Comparison of ENCODE assay signal across 13 cellular contexts in genomic region chr20:41152108-41152757, GRCh38. TPM values are rescaled to one million over a fixed set of nuclear protein-coding genes. Genes with fewer than 3 reads are reported as not detected.
DNase-seq lines count a peak whose midpoint lies in the region; ATAC-seq and TF ChIP-seq lines count a peak whose summit lies in the region.
"Had no signal": no experiment of that assay in that cellular context is flagged by ENCODE, and none has a peak within 500 bp of the region (broad histone marks: within the 10 kb centered on the region; RNA-seq: fewer than 3 reads in every experiment).

No MANE protein-coding gene starts in this region.

- TF ChIP-seq POLR2A in spleen (IDR thresholded peaks at IDR 0.05): no peak
- no peak for TF ChIP-seq POLR2A in tibial nerve (IDR thresholded peaks at IDR 0.05)

- H3K36me3 ChIP-seq in right atrium auricular region (no peaks in the 10 kb centered on the region), spleen (no peaks in the 10 kb centered on the region), tibial nerve (no peaks in the 10 kb centered on the region)

- no peaks in the 10 kb centered on the region for H3K27me3 ChIP-seq in right atrium auricular region
- H3K27me3 ChIP-seq in spleen (replicated peaks in 1 of 7): no peaks in the 10 kb centered on the region
- H3K27me3 ChIP-seq in tibial nerve: no peaks in the 10 kb centered on the region
- no peaks in the 10 kb centered on the region for H3K27me3 ChIP-seq in foreskin keratinocyte
- H3K27me3 ChIP-seq: hepatocyte had no signal

- H3K9me3 ChIP-seq in right atrium auricular region (no peaks in the 10 kb centered on the region), spleen (no peaks in the 10 kb centered on the region), tibial nerve (no peaks in the 10 kb centered on the region)
- H3K9me3 ChIP-seq: mucosa of descending colon had no signal

- CTCF ChIA-PET in activated CD8-positive, alpha-beta T cell treated with anti-CD3 and anti-CD28 coated beads, Interleukin-2, amount 10 ng/mL, durations not matched to agents 7 days and 5 days (lab: Charles Lee): interaction anchor here (0.7 to 13.3 kb wide), 4 partner anchors 12 to 162 kb away, joined by 3 to 347 read pairs (median 3); partner anchors contain the start of gene PLCG1

- H3K4me3 ChIP-seq in right atrium auricular region: no peak overlapping the region
- H3K4me3 ChIP-seq in spleen: no peak overlapping the region
- no peak overlapping the region for H3K4me3 ChIP-seq in tibial nerve
- H3K4me3 ChIP-seq: hepatocyte, mucosa of descending colon had no signal

- POLR2A ChIA-PET in activated CD8-positive, alpha-beta T cell treated with anti-CD3 and anti-CD28 coated beads, Interleukin-2, amount 10 ng/mL, durations not matched to agents 7 days and 5 days (lab: Charles Lee): interaction anchor here (0.7 to 12.6 kb wide), 3 partner anchors 12 to 463 kb away, joined by 3 to 343 read pairs (median 3); partner anchors contain the start of gene PLCG1

- peaks cover 39% of the 10 kb centered on the region for H3K36me3 Mint-ChIP-seq in activated CD4-positive, alpha-beta T cell treated with anti-CD3 and anti-CD28 coated beads, Interleukin-2, amount 10 ng/mL, durations not matched to agents 24 days and 14 days (ENCODE audit: low read depth)
- peaks cover 74% of the 10 kb centered on the region for H3K36me3 Mint-ChIP-seq in activated CD8-positive, alpha-beta T cell treated with anti-CD3 and anti-CD28 coated beads, Interleukin-2, amount 10 ng/mL, durations not matched to agents 7 days and 5 days (ENCODE audit: low read depth)

- peaks cover 86% of the 10 kb centered on the region for H3K4me1 Mint-ChIP-seq in activated CD4-positive, alpha-beta T cell treated with anti-CD3 and anti-CD28 coated beads, Interleukin-2, amount 10 ng/mL, durations not matched to agents 24 days and 14 days
- peaks cover 94% of the 10 kb centered on the region for H3K4me1 Mint-ChIP-seq in activated CD8-positive, alpha-beta T cell treated with anti-CD3 and anti-CD28 coated beads, Interleukin-2, amount 10 ng/mL, durations not matched to agents 7 days and 5 days (ENCODE audit: low read depth)

- peaks cover 0 to 100% of the 10 kb centered on the region in 2 donors for H3K4me1 ChIP-seq in right atrium auricular region
- H3K4me1 ChIP-seq in spleen: peaks cover 59 to 100% (median 90%) of the 10 kb centered on the region in 6 donors
- peaks cover 0 to 93% (median 42%) of the 10 kb centered on the region in 4 donors for H3K4me1 ChIP-seq in tibial nerve
- peaks cover 11% of the 10 kb centered on the region for H3K4me1 ChIP-seq in foreskin keratinocyte

- H3K4me3 Mint-ChIP-seq in activated CD4-positive, alpha-beta T cell treated with anti-CD3 and anti-CD28 coated beads, Interleukin-2, amount 10 ng/mL, durations not matched to agents 24 days and 14 days: peak overlapping the region; percentile 68
- H3K4me3 Mint-ChIP-seq in activated CD8-positive, alpha-beta T cell treated with anti-CD3 and anti-CD28 coated beads, Interleukin-2, amount 10 ng/mL, durations not matched to agents 7 days and 5 days: peak overlapping the region; percentile 44

- peak overlapping the region; percentile 22 to 83 for H3K27ac ChIP-seq in right atrium auricular region
- H3K27ac ChIP-seq in spleen: peak overlapping the region in 7 of 8 donors; percentile 11 to 91 (median 46)
- H3K27ac ChIP-seq in tibial nerve: peak overlapping the region in 2 of 4 donors; percentile 34 to 36
- H3K27ac ChIP-seq in foreskin keratinocyte: no peak overlapping the region
- H3K27ac ChIP-seq: hepatocyte had no signal

- intact Hi-C loops in activated CD4-positive, alpha-beta T cell treated with anti-CD3 and anti-CD28 coated beads, Interleukin-2, amount 10 ng/mL, durations not matched to agents 24 days and 14 days (cut with micrococcal nuclease): no loop called here
- intact Hi-C loops in spleen (cut with DNase I; ENCODE audit: low total_unique reads): no loop called here

- no peak for DNase-seq in activated CD4-positive, alpha-beta T cell treated with anti-CD3 and anti-CD28 coated beads, Interleukin-2, amount 10 ng/mL, durations not matched to agents 24 days and 14 days
- no peak for DNase-seq in activated CD4-positive, alpha-beta T cell treated with anti-CD3 and anti-CD28 coated beads for 4 hours
- DNase-seq in activated CD8-positive, alpha-beta T cell treated with anti-CD3 and anti-CD28 coated beads, Interleukin-2, amount 10 ng/mL, durations not matched to agents 7 days and 5 days: no peak
- DNase-seq in right atrium auricular region (ENCODE audit: low spot score) (no peak), spleen (no peak), tibial nerve (ENCODE audit: low spot score in 2 of 2) (no peak), foreskin keratinocyte (no peak)
- DNase-seq: DMS79 treated with DMSO at 0.1 percent for 48 hours; effector CD8-positive, alpha-beta T cell; mucosa of descending colon had no signal

- TF ChIP-seq CTCF in right atrium auricular region (IDR thresholded peaks at IDR 0.05): no peak
- no peak for TF ChIP-seq CTCF in spleen (IDR thresholded peaks at IDR 0.05 in 8 of 11, conservative IDR thresholded peaks at IDR 0.05 in 3 of 11)
- no peak for TF ChIP-seq CTCF in tibial nerve (IDR thresholded peaks at IDR 0.05)
- TF ChIP-seq CTCF in foreskin keratinocyte (conservative IDR thresholded peaks at IDR 0.05): no peak

- no peak for TF ChIP-seq EP300 in tibial nerve (IDR thresholded peaks at IDR 0.05)

- H3K27me3 Mint-ChIP-seq in activated CD4-positive, alpha-beta T cell treated with anti-CD3 and anti-CD28 coated beads, Interleukin-2, amount 10 ng/mL, durations not matched to agents 24 days and 14 days: peaks cover 2% of the 10 kb centered on the region
- H3K27me3 Mint-ChIP-seq in activated CD8-positive, alpha-beta T cell treated with anti-CD3 and anti-CD28 coated beads, Interleukin-2, amount 10 ng/mL, durations not matched to agents 7 days and 5 days (ENCODE audit: low read depth): no peaks in the 10 kb centered on the region

- no peaks in the 10 kb centered on the region for H3K9me3 Mint-ChIP-seq in activated CD4-positive, alpha-beta T cell treated with anti-CD3 and anti-CD28 coated beads, Interleukin-2, amount 10 ng/mL, durations not matched to agents 24 days and 14 days
- no peaks in the 10 kb centered on the region for H3K9me3 Mint-ChIP-seq in activated CD8-positive, alpha-beta T cell treated with anti-CD3 and anti-CD28 coated beads, Interleukin-2, amount 10 ng/mL, durations not matched to agents 7 days and 5 days (ENCODE audit: insufficient read depth)

- H3K27ac Mint-ChIP-seq in activated CD4-positive, alpha-beta T cell treated with anti-CD3 and anti-CD28 coated beads, Interleukin-2, amount 10 ng/mL, durations not matched to agents 24 days and 14 days: peak overlapping the region; percentile 79
- peak overlapping the region; percentile 85 for H3K27ac Mint-ChIP-seq in activated CD8-positive, alpha-beta T cell treated with anti-CD3 and anti-CD28 coated beads, Interleukin-2, amount 10 ng/mL, durations not matched to agents 7 days and 5 days

- ATAC-seq in activated CD8-positive, alpha-beta T cell treated with anti-CD3 and anti-CD28 coated beads, Interleukin-2, amount 10 ng/mL, durations not matched to agents 7 days and 5 days: no peak
- no peak for ATAC-seq in HG02973 (IDR thresholded peaks at IDR 0.05; ENCODE audit: unreplicated experiment)
- no peak for ATAC-seq in foreskin keratinocyte
- ATAC-seq: mucosa of descending colon, Panc1 had no signal

- WGBS in spleen, 5 donors: 62 to 75% (median 68%) methylated on average over 5 of the region's 5 CpGs
- WGBS in tibial nerve, 2 donors: 23 to 36% methylated on average over 5 of the region's 5 CpGs

RNA-seq across cellular contexts. Expression of gene PLCG1, which starts 14.9 kb away (rescaled TPM):
- total RNA-seq in activated CD4-positive, alpha-beta T cell treated with anti-CD3 and anti-CD28 coated beads, Interleukin-2, amount 10 ng/mL, durations not matched to agents 24 days and 14 days: 246 and 255 TPM in 2 replicates
- 100 to 1,000 TPM; 395 to 406 TPM for total RNA-seq in activated CD8-positive, alpha-beta T cell treated with anti-CD3 and anti-CD28 coated beads, Interleukin-2, amount 10 ng/mL, durations not matched to agents 7 days and 5 days
- total RNA-seq in right atrium auricular region: 10 to 100 TPM; 24.1 to 59.5 TPM
- 100 to 1,000 TPM in 6 of 7 donors, 10 to 100 TPM in 1; 96.7 to 144 (median 134) TPM for total RNA-seq in spleen
- 10 to 100 TPM; 28.0 to 51.3 (median 29.3) TPM for polyA plus RNA-seq in spleen
- total RNA-seq in tibial nerve: 100 to 1,000 TPM; 127 to 165 (median 144) TPM
- total RNA-seq in foreskin keratinocyte: 53.5 and 58.9 TPM in 2 replicates
- polyA plus RNA-seq in foreskin keratinocyte: 25.1 and 29.0 TPM in 2 replicates
